In genomic region chr6:31462964-31463940, GRCh38 we compare ENCODE assay signal across 8 cellular contexts. TPM values are rescaled to one million over a fixed set of nuclear protein-coding genes. Genes with fewer than 3 reads are reported as not detected.
DNase-seq lines count a peak whose midpoint lies in the region; ATAC-seq, FAIRE-seq and TF ChIP-seq lines count a peak whose summit lies in the region.

No MANE protein-coding gene starts in this region.

- H3K36me3 ChIP-seq in H1 (ENCODE audit: control insufficient read depth in 2 of 4, insufficient read depth in 4 of 4, low read length in 3 of 4) = no peaks in the 10 kb centered on the region

- no peak overlapping the region for H3K27ac ChIP-seq in H1 (ENCODE audit: low read depth, low read length)

- H3K79me2 ChIP-seq in H1 (ENCODE audit: control insufficient read depth in 1 of 2, insufficient read depth in 2 of 2, low read length in 2 of 2) = no peaks in the 10 kb centered on the region

- TF ChIP-seq RAD21 in H1 (IDR thresholded peaks at IDR 0.05 in 1 of 2, conservative IDR thresholded peaks at IDR 0.05 in 1 of 2; ENCODE audit: low read depth in 2 of 2, low read length in 2 of 2) = peak in 1 of 2 experiments; percentile 16; a peak in 1 of 4 replicates

- H3K4me2 ChIP-seq in H1 (ENCODE audit: insufficient read depth in 1 of 2, low read depth in 2 of 2, low read length in 2 of 2) = peak overlapping the region; percentile 63 to 64

- no peak overlapping the region for H4K5ac ChIP-seq in H1 (ENCODE audit: insufficient read length, low read depth, low read length)

- peak; percentile 23 to 88 for TF ChIP-seq POLR2A in H1 (IDR thresholded peaks at IDR 0.05; ENCODE audit: control extremely low read depth in 1 of 2, low read depth in 2 of 2, low read length in 2 of 2)

- H3K4me1 Mint-ChIP-seq in activated CD8-positive, alpha-beta memory T cell treated with anti-CD3 and anti-CD28 coated beads, Interleukin-2, amount 10 ng/mL, durations not matched to agents 7 days and 5 days = peaks cover 51% of the 10 kb centered on the region

- H3K56ac ChIP-seq in H1 (replicated peaks; ENCODE audit: insufficient read length, low read depth, low read length) = no peak overlapping the region

- no peak for TF ChIP-seq CTCF in H1 (IDR thresholded peaks at IDR 0.05; ENCODE audit: control extremely low read depth in 1 of 3, insufficient read depth in 1 of 3, low read depth in 1 of 3, low read length in 3 of 3)

- no peak for TF ChIP-seq EP300 in H1 (IDR thresholded peaks at IDR 0.05; ENCODE audit: borderline replicate concordance in 1 of 2, low read depth in 2 of 2, low read length in 2 of 2)

- H4K91ac ChIP-seq in H1 (replicated peaks; ENCODE audit: insufficient read length, low read length) = no peak overlapping the region

- peak; percentile 82 for DNase-seq in NCI-H226
- peak; percentile 94 for DNase-seq in activated CD8-positive, alpha-beta memory T cell treated with anti-CD3 and anti-CD28 coated beads, Interleukin-2, amount 10 ng/mL, durations not matched to agents 7 days and 5 days
- DNase-seq in H1 (ENCODE audit: low read depth in 1 of 2, low spot score in 2 of 2) = peak; percentile 72 to 97
- DNase-seq in medulla oblongata (ENCODE audit: extremely low spot score) = peak; percentile 93
- peak; percentile 56 to 82 (median 78) for DNase-seq in stimulated activated CD4-positive, alpha-beta T cell treated with anti-CD3 and anti-CD28 coated beads, TNF-alpha, amount 100 ng/mL, for 4 hours (ENCODE audit: low read depth in 3 of 3)
- no peak for DNase-seq in NCI-H1694 treated with DMSO at 0.1 percent for 48 hours (lab: John Stamatoyannopoulos, UW)

- no peaks in the 10 kb centered on the region for H3K23me2 ChIP-seq in H1 (ENCODE audit: low read depth, low read length)

- no peaks in the 10 kb centered on the region for H3K9me3 Mint-ChIP-seq in activated CD8-positive, alpha-beta memory T cell treated with anti-CD3 and anti-CD28 coated beads, Interleukin-2, amount 10 ng/mL, durations not matched to agents 7 days and 5 days (ENCODE audit: low read depth)

- no peak overlapping the region for H2BK5ac ChIP-seq in H1 (ENCODE audit: low read depth, low read length)

- no peak overlapping the region for H2BK120ac ChIP-seq in H1 (replicated peaks; ENCODE audit: low read depth, low read length)

- peaks cover 0 to 2% (median 0%) of the 10 kb centered on the region in 4 experiments; a peak in 1 of 7 replicates for H3K4me1 ChIP-seq in H1 (replicated peaks in 1 of 4; ENCODE audit: control insufficient read depth in 3 of 4, insufficient read depth in 4 of 4, low read length in 3 of 4)

- 28% methylated on average over 29 of the region's 29 CpGs; no CpG with 5 or more reads in 1 of the 2 experiments for WGBS in H1 (ENCODE audit: extremely low coverage in 1 of 2, insufficient coverage in 1 of 2, insufficient read length in 1 of 2, insufficient replicate concordance in 2 of 2, low coverage in 1 of 2, low lambda C conversion rate in 2 of 2, missing lambda C conversion rate in 1 of 2), 2 experiments

- H3K27me3 ChIP-seq in H1 (replicated peaks in 1 of 4; ENCODE audit: control insufficient read depth in 3 of 4, extremely low read depth in 1 of 4, insufficient read depth in 3 of 4, low read length in 3 of 4) = peaks cover 0 to 12% (median 0%) of the 10 kb centered on the region in 4 experiments; a peak in 3 of 7 replicates

- H3K4me3 Mint-ChIP-seq in activated CD8-positive, alpha-beta memory T cell treated with anti-CD3 and anti-CD28 coated beads, Interleukin-2, amount 10 ng/mL, durations not matched to agents 7 days and 5 days = peak overlapping the region; percentile 99

- H2BK15ac ChIP-seq in H1 (ENCODE audit: low read length) = no peak overlapping the region

- no peaks in the 10 kb centered on the region for H3K9me3 ChIP-seq in H1 (ENCODE audit: insufficient read depth in 2 of 2, low read depth in 1 of 2, low read length in 1 of 2)

- H3K18ac ChIP-seq in H1 (ENCODE audit: extremely low read depth, low read length) = no peak overlapping the region; the same call in 1 of the 2 replicates

- H3K23ac ChIP-seq in H1 (ENCODE audit: insufficient read length) = no peak overlapping the region

- FAIRE-seq in H1 (lab: Jason Lieb, UNC) = peak; percentile 36

- no peak overlapping the region for H3K4ac ChIP-seq in H1 (replicated peaks; ENCODE audit: insufficient read length, low read depth, low read length)

- peak overlapping the region; percentile 94 for H3K27ac Mint-ChIP-seq in activated CD8-positive, alpha-beta memory T cell treated with anti-CD3 and anti-CD28 coated beads, Interleukin-2, amount 10 ng/mL, durations not matched to agents 7 days and 5 days

- H4K20me1 ChIP-seq in H1 (replicated peaks in 1 of 2; ENCODE audit: control insufficient read depth in 1 of 2, insufficient read depth in 2 of 2, low read length in 2 of 2) = no peaks in the 10 kb centered on the region

- H3K79me1 ChIP-seq in H1 (ENCODE audit: low read depth, low read length) = no peaks in the 10 kb centered on the region

- no peak overlapping the region for H2BK12ac ChIP-seq in H1 (ENCODE audit: low read depth, low read length)

- no peak overlapping the region for H4K8ac ChIP-seq in H1 (ENCODE audit: extremely low read depth, insufficient read depth, low read length)

- H2AFZ ChIP-seq in H1 (ENCODE audit: low read length) = peak overlapping the region; percentile 98

- H3K14ac ChIP-seq in H1 (ENCODE audit: insufficient read length) = no peak overlapping the region

- no peak overlapping the region for H2BK20ac ChIP-seq in H1 (ENCODE audit: low read length)

- H2AK5ac ChIP-seq in H1 (ENCODE audit: low read depth, low read length) = no peak overlapping the region

- peak overlapping the region; percentile 19 to 61 (median 21); a peak in 6 of 8 replicates for H3K4me3 ChIP-seq in H1 (ENCODE audit: extremely low read depth in 1 of 4, insufficient read depth in 2 of 4, low read depth in 3 of 4, low read length in 4 of 4)

- CTCF ChIA-PET in activated CD8-positive, alpha-beta memory T cell treated with anti-CD3 and anti-CD28 coated beads, Interleukin-2, amount 10 ng/mL, durations not matched to agents 7 days and 5 days (lab: Charles Lee) = interaction anchor here (0.5 to 1.3 kb wide), 9 partner anchors 19 to 106 kb away, joined by 3 to 9 read pairs (median 3); no protein-coding TSS in a partner anchor
- CTCF ChIA-PET in H1 (lab: Charles Lee; ENCODE audit: partially characterized antibody) = interaction anchor here (1.1 to 1.8 kb wide), 4 partner anchors 8 to 21 kb away, joined by 3 to 10 read pairs (median 4); no protein-coding TSS in a partner anchor

- ATAC-seq in GM18519 (IDR thresholded peaks at IDR 0.05; ENCODE audit: low FRiP score, unreplicated experiment) (peak; percentile 59), HG02970 (IDR thresholded peaks at IDR 0.05; ENCODE audit: low FRiP score, unreplicated experiment) (peak; percentile 83)
- peak; percentile 91 for ATAC-seq in activated CD8-positive, alpha-beta memory T cell treated with anti-CD3 and anti-CD28 coated beads, Interleukin-2, amount 10 ng/mL, durations not matched to agents 7 days and 5 days

- peaks cover 7% of the 10 kb centered on the region for H3K27me3 Mint-ChIP-seq in activated CD8-positive, alpha-beta memory T cell treated with anti-CD3 and anti-CD28 coated beads, Interleukin-2, amount 10 ng/mL, durations not matched to agents 7 days and 5 days

- POLR2A ChIA-PET in H1 (lab: Charles Lee; ENCODE audit: partially characterized antibody) = interaction anchor here (0.6 to 2.1 kb wide), 14 partner anchors 8 to 217 kb away, joined by 3 to 11 read pairs (median 4); partner anchors contain the start of gene DDX39B

- H3K36me3 Mint-ChIP-seq in activated CD8-positive, alpha-beta memory T cell treated with anti-CD3 and anti-CD28 coated beads, Interleukin-2, amount 10 ng/mL, durations not matched to agents 7 days and 5 days = peaks cover 42% of the 10 kb centered on the region

- peak overlapping the region in 1 of 4 experiments; percentile 15; a peak in 2 of 7 replicates for H3K9ac ChIP-seq in H1 (replicated peaks in 1 of 4; ENCODE audit: extremely low read depth in 1 of 4, low read depth in 3 of 4, low read length in 3 of 4)

TF ChIP-seq in H1, 55 proteins besides CTCF, POLR2A, EP300 and RAD21 (continues in another document):
- peak; percentile 89 for TF ChIP-seq TAF7 (optimal IDR thresholded peaks at IDR 0.05; ENCODE audit: borderline replicate concordance, low read depth, low read length)
- TF ChIP-seq KDM1A (IDR thresholded peaks at IDR 0.05; ENCODE audit: borderline replicate concordance, low read length) = no peak
- no peak for TF ChIP-seq HDAC6 (IDR thresholded peaks at IDR 0.05; ENCODE audit: low read depth, low read length)
- no peak for TF ChIP-seq ATF3 (IDR thresholded peaks at IDR 0.05; ENCODE audit: insufficient read depth, low read depth, low read length)
- peak; percentile 26; the same call in 1 of the 2 replicates for TF ChIP-seq BRCA1 (IDR thresholded peaks at IDR 0.05; ENCODE audit: low read depth, low read length)

RNA-seq across cellular contexts. Expression of gene MICB, which starts 34.7 kb away (rescaled TPM):
- 10 to 100 TPM; 44.1 to 63.8 TPM for total RNA-seq in activated CD8-positive, alpha-beta memory T cell treated with anti-CD3 and anti-CD28 coated beads, Interleukin-2, amount 10 ng/mL, durations not matched to agents 7 days and 5 days
- 15.4 and 16.2 TPM in 2 replicates for total RNA-seq in H1 (2021; fragmentation: NEBNext Ultra II Directional; extraction: Animal tissue kit (Norgen Biotek cat#: 25700))
- 19.7 and 25.3 TPM in 2 replicates for polyA plus RNA-seq in H1 (2011; rRNA removed)
- polyA plus RNA-seq in H1 (2011; cell fraction: cytosol; rRNA removed) = 20.3 TPM
- polyA plus RNA-seq in H1 (2011; cell fraction: nucleus; rRNA removed) = 25.2 TPM
- polyA plus RNA-seq in H1 (2012, experiment 1 of 2) = 16.5 to 17.6 TPM (median 17.0 TPM) in 4 replicates
- 19.7 TPM for polyA plus RNA-seq in H1 (2012, experiment 2 of 2)
- polyA plus RNA-seq in H1 (2013, experiment 1 of 2) = 24.5 TPM
- polyA plus RNA-seq in H1 (2013, experiment 2 of 2) = 26.7 TPM
- 32.5 and 36.6 TPM in 2 replicates for polyA minus RNA-seq in H1 (2011; rRNA and poly(A)+ RNA removed)
- polyA minus RNA-seq in H1 (2011; cell fraction: cytosol; rRNA and poly(A)+ RNA removed) = 16.9 TPM
- polyA minus RNA-seq in H1 (2011; cell fraction: nucleus; rRNA and poly(A)+ RNA removed) = 16.0 TPM

RNA-seq across cellular contexts. Expression of gene MICA, which starts 59.9 kb away (rescaled TPM):
- total RNA-seq in activated CD8-positive, alpha-beta memory T cell treated with anti-CD3 and anti-CD28 coated beads, Interleukin-2, amount 10 ng/mL, durations not matched to agents 7 days and 5 days = 10 to 100 TPM; 15.6 to 24.7 TPM
- total RNA-seq in H1 (2021; fragmentation: NEBNext Ultra II Directional; extraction: Animal tissue kit (Norgen Biotek cat#: 25700)) = 11.3 and 12.5 TPM in 2 replicates
- 16.3 and 17.0 TPM in 2 replicates for polyA plus RNA-seq in H1 (2011; rRNA removed)
- polyA plus RNA-seq in H1 (2011; cell fraction: cytosol; rRNA removed) = 17.9 TPM
- polyA plus RNA-seq in H1 (2011; cell fraction: nucleus; rRNA removed) = 32.5 TPM
- polyA plus RNA-seq in H1 (2012, experiment 1 of 2) = 15.7 to 19.2 TPM (median 17.3 TPM) in 4 replicates
- 15.6 TPM for polyA plus RNA-seq in H1 (2012, experiment 2 of 2)
- 20.9 TPM for polyA plus RNA-seq in H1 (2013, experiment 1 of 2)
- 23.1 TPM for polyA plus RNA-seq in H1 (2013, experiment 2 of 2)
- polyA minus RNA-seq in H1 (2011; rRNA and poly(A)+ RNA removed) = 19.7 and 23.1 TPM in 2 replicates
- polyA minus RNA-seq in H1 (2011; cell fraction: cytosol; rRNA and poly(A)+ RNA removed) = 12.0 TPM
- 18.4 TPM for polyA minus RNA-seq in H1 (2011; cell fraction: nucleus; rRNA and poly(A)+ RNA removed)
